In genomic region chr17:6712854-6713129, GRCh38 we compare ENCODE assay signal across 12 cellular contexts. TPM values are rescaled to one million over a fixed set of nuclear protein-coding genes. Genes with fewer than 3 reads are reported as not detected.
DNase-seq lines count a peak whose midpoint lies in the region; ATAC-seq and TF ChIP-seq lines count a peak whose summit lies in the region.
"Had no signal": no experiment of that assay in that cellular context is flagged by ENCODE, and none has a peak within 500 bp of the region (broad histone marks: within the 10 kb centered on the region; RNA-seq: fewer than 3 reads in every experiment).

No MANE protein-coding gene starts in this region.

- H2AFZ ChIP-seq in trophoblast cell (ENCODE audit: insufficient read depth, low read length, poor library complexity): no peak overlapping the region
- H2AFZ ChIP-seq in mesenchymal stem cell (ENCODE audit: low read depth, low read length): no peak overlapping the region

- H3K36me3 ChIP-seq in H7 (replicated peaks; ENCODE audit: control insufficient read depth, insufficient read depth, low read length) (no peaks in the 10 kb centered on the region), trophoblast cell (ENCODE audit: control insufficient read depth in 1 of 2, insufficient read depth in 2 of 2, low read length in 2 of 2) (no peaks in the 10 kb centered on the region), mesenchymal stem cell (ENCODE audit: control insufficient read depth in 1 of 2, insufficient read depth in 2 of 2, low read depth in 1 of 2, low read length in 2 of 2) (no peaks in the 10 kb centered on the region)

- no peak overlapping the region for H2BK15ac ChIP-seq in mesenchymal stem cell (ENCODE audit: low read depth, poor library complexity, severe bottlenecking)

- H3K9me3 Mint-ChIP-seq in WTC11 (peaks cover 26% of the 10 kb centered on the region), glutamatergic neuron (ENCODE audit: unreplicated experiment) (peaks cover 8% of the 10 kb centered on the region)

- H3K27me3 Mint-ChIP-seq in WTC11 (ENCODE audit: low read depth): peaks cover 59% of the 10 kb centered on the region
- peaks cover 22% of the 10 kb centered on the region for H3K27me3 Mint-ChIP-seq in glutamatergic neuron (ENCODE audit: unreplicated experiment)

- H3K4me3 ChIP-seq in H7 (ENCODE audit: insufficient read depth, low read depth, low read length) (peak overlapping the region; percentile 64), trophoblast cell (ENCODE audit: low read depth, low read length) (peak overlapping the region; percentile 11), mesenchymal stem cell (ENCODE audit: insufficient read depth in 1 of 2, low read depth in 1 of 2, low read length in 2 of 2) (no peak overlapping the region)

- TF ChIP-seq CTCF in WTC11 (IDR thresholded peaks at IDR 0.05) (no peak), glutamatergic neuron (IDR thresholded peaks at IDR 0.05; ENCODE audit: partially characterized antibody, unreplicated experiment) (no peak)

- H4K8ac ChIP-seq in trophoblast cell (ENCODE audit: low read depth, low read length) (no peak overlapping the region), mesenchymal stem cell (ENCODE audit: low read length) (no peak overlapping the region)

- H2BK5ac ChIP-seq in trophoblast cell (ENCODE audit: low read depth, low read length, poor library complexity) (no peak overlapping the region), mesenchymal stem cell (ENCODE audit: low read depth, low read length, poor library complexity, severe bottlenecking) (no peak overlapping the region)

- H3K9me3 ChIP-seq in trophoblast cell (ENCODE audit: insufficient read depth, low read depth, low read length) (peaks cover 4% of the 10 kb centered on the region), mesenchymal stem cell (ENCODE audit: control insufficient read depth, low read length) (peaks cover 12% of the 10 kb centered on the region)

- no peak overlapping the region for H4K12ac ChIP-seq in trophoblast cell (ENCODE audit: low read depth, low read length)

- H2AK5ac ChIP-seq in trophoblast cell (ENCODE audit: low read length) (no peak overlapping the region), mesenchymal stem cell (ENCODE audit: low read length, severe bottlenecking) (no peak overlapping the region)

- peak overlapping the region; percentile 71 for H3K4me2 ChIP-seq in trophoblast cell (ENCODE audit: low read length)
- no peak overlapping the region for H3K4me2 ChIP-seq in mesenchymal stem cell (ENCODE audit: low read length, poor library complexity, severe bottlenecking)

- peaks cover 21% of the 10 kb centered on the region for H3K4me1 Mint-ChIP-seq in WTC11
- no peaks in the 10 kb centered on the region for H3K4me1 Mint-ChIP-seq in glutamatergic neuron (ENCODE audit: low read depth, unreplicated experiment)

- H3K27me3 ChIP-seq in H7 (ENCODE audit: control insufficient read depth, insufficient read depth, low read length): peaks cover 22% of the 10 kb centered on the region
- peaks cover 18% of the 10 kb centered on the region for H3K27me3 ChIP-seq in trophoblast cell (ENCODE audit: insufficient read depth, low read length)
- peaks cover 46 to 63% of the 10 kb centered on the region in 2 experiments for H3K27me3 ChIP-seq in mesenchymal stem cell (ENCODE audit: control insufficient read depth in 1 of 2, insufficient read depth in 1 of 2, low read length in 2 of 2)

- H3K36me3 Mint-ChIP-seq in WTC11: peaks cover 9% of the 10 kb centered on the region
- H3K36me3 Mint-ChIP-seq in glutamatergic neuron (ENCODE audit: unreplicated experiment): peaks cover 5% of the 10 kb centered on the region

- H3K23ac ChIP-seq in trophoblast cell (ENCODE audit: low read length): no peak overlapping the region
- H3K23ac ChIP-seq in mesenchymal stem cell (ENCODE audit: low read length in 2 of 2): no peak overlapping the region

- no CpG with 5 or more reads among the region's 14 CpGs for WGBS in trophoblast cell (ENCODE audit: extremely low coverage, insufficient coverage, insufficient read length)
- 26% methylated on average over 13 of the region's 14 CpGs for WGBS in mesenchymal stem cell

- H3K14ac ChIP-seq in trophoblast cell (ENCODE audit: low read length) (no peak overlapping the region), mesenchymal stem cell (ENCODE audit: low read length in 2 of 2) (no peak overlapping the region)

- H3K27ac Mint-ChIP-seq in WTC11: no peak overlapping the region
- no peak overlapping the region for H3K27ac Mint-ChIP-seq in glutamatergic neuron (ENCODE audit: unreplicated experiment)

- H3K4me1 ChIP-seq in trophoblast cell (ENCODE audit: control insufficient read depth in 1 of 2, insufficient read depth in 2 of 2, low read length in 2 of 2): peaks cover 14 to 17% of the 10 kb centered on the region in 2 experiments
- peaks cover 9% of the 10 kb centered on the region for H3K4me1 ChIP-seq in mesenchymal stem cell (ENCODE audit: control insufficient read depth, insufficient read depth, low read depth, low read length)

- DNase-seq in H7 (peak; percentile 73), WTC11 (ENCODE audit: low spot score) (no peak), glutamatergic neuron (no peak), trophoblast cell (no peak), mesenchymal stem cell (no peak), AG20443 (ENCODE audit: low spot score) (no peak)
- DNase-seq: activated CD4-positive, CD25-positive, alpha-beta regulatory T cell treated with anti-CD3 and anti-CD28 coated beads, Interleukin-2, amount 50 U/mL, for 72 hours; Karpas-422; stimulated activated naive CD4-positive, alpha-beta T cell had no signal

- POLR2A ChIA-PET in WTC11 (lab: Charles Lee): no interaction called here

- H3K27ac ChIP-seq in trophoblast cell (ENCODE audit: low read depth, low read length) (no peak overlapping the region), mesenchymal stem cell (ENCODE audit: low read length, poor library complexity, severe bottlenecking) (no peak overlapping the region)

- CTCF ChIA-PET in WTC11 (lab: Charles Lee): interaction anchor here (0.6 to 4.9 kb wide), 35 partner anchors 8 to 1274 kb away, joined by 3 to 104 read pairs (median 4); partner anchors contain the start of genes ALOX12, C1QBP, TEKT1 and XAF1

- peak; percentile 3; the same call in 1 of the 2 replicates for ATAC-seq in WTC11
- ATAC-seq in HG02642 (IDR thresholded peaks at IDR 0.05; ENCODE audit: poor library complexity, unreplicated experiment): no peak
- ATAC-seq in GM21529 (IDR thresholded peaks at IDR 0.05; ENCODE audit: unreplicated experiment): no peak

- no peak overlapping the region for H2BK120ac ChIP-seq in trophoblast cell (ENCODE audit: insufficient read depth, low read length, poor library complexity)
- H2BK120ac ChIP-seq in mesenchymal stem cell (ENCODE audit: low read depth, low read length): no peak overlapping the region

- H3K4me3 Mint-ChIP-seq in WTC11 (peak overlapping the region; percentile 92), glutamatergic neuron (ENCODE audit: unreplicated experiment) (peak overlapping the region; percentile 88)

- H3K18ac ChIP-seq in trophoblast cell (ENCODE audit: low read length) (no peak overlapping the region), mesenchymal stem cell (ENCODE audit: low read depth in 1 of 2, low read length in 2 of 2) (no peak overlapping the region)

- H2BK12ac ChIP-seq in trophoblast cell (ENCODE audit: low read length) (no peak overlapping the region), mesenchymal stem cell (ENCODE audit: low read length in 2 of 2) (no peak overlapping the region)

- no peaks in the 10 kb centered on the region for H3K79me1 ChIP-seq in trophoblast cell (ENCODE audit: low read length)
- no peaks in the 10 kb centered on the region for H3K79me1 ChIP-seq in mesenchymal stem cell (replicated peaks; ENCODE audit: low read length, poor library complexity, severe bottlenecking)

- no peak overlapping the region for H3K4ac ChIP-seq in trophoblast cell (ENCODE audit: low read depth, low read length)
- no peak overlapping the region for H3K4ac ChIP-seq in mesenchymal stem cell (ENCODE audit: low read depth in 1 of 2, low read length in 2 of 2)

- H3K9ac ChIP-seq in trophoblast cell (ENCODE audit: low read length): no peak overlapping the region
- no peak overlapping the region for H3K9ac ChIP-seq in mesenchymal stem cell (ENCODE audit: low read length)

- no peaks in the 10 kb centered on the region for H3K79me2 ChIP-seq in trophoblast cell (ENCODE audit: control insufficient read depth, insufficient read depth, low read length, poor library complexity)

- no peak overlapping the region for H4K91ac ChIP-seq in trophoblast cell (ENCODE audit: low read depth, low read length)
- no peak overlapping the region for H4K91ac ChIP-seq in mesenchymal stem cell (ENCODE audit: low read length)

TF ChIP-seq in WTC11, 78 proteins besides CTCF, POLR2A, EP300 and RAD21 (continues in another document):
- TF ChIP-seq TP53 (CRISPR knock-in tag; IDR thresholded peaks at IDR 0.05): no peak
- no peak for TF ChIP-seq ZNF317 (CRISPR knock-in tag; IDR thresholded peaks at IDR 0.05; ENCODE audit: borderline replicate concordance, low read depth)

RNA-seq across cellular contexts. Expression of gene SLC13A5, which starts 0.4 kb away (rescaled TPM):
- 0.10 and 0.11 TPM in 2 replicates for total RNA-seq in H7 (2014; rRNA removed; shearing (Covaris generic))
- total RNA-seq in WTC11 (2021) (1.6 to 2.3 TPM (median 1.8 TPM) in 3 replicates), glutamatergic neuron (ENCODE audit: unreplicated experiment) (not detected)
- 3.4 TPM in 2 replicates for polyA plus RNA-seq in trophoblast cell (2013)
- polyA plus RNA-seq in mesenchymal stem cell (2013, experiment 1 of 2): not detected
- polyA plus RNA-seq in mesenchymal stem cell (2013, experiment 2 of 2): not detected
- total RNA-seq: RPMI7951 had no signal

RNA-seq across cellular contexts. Expression of gene XAF1, which starts 43.1 kb away (rescaled TPM):
- total RNA-seq in H7 (2014; rRNA removed; shearing (Covaris generic)): not detected in 2 replicates
- total RNA-seq in WTC11 (2021): 0.16 to 0.37 TPM (median 0.20 TPM) in 3 replicates
- not detected for total RNA-seq in glutamatergic neuron (ENCODE audit: unreplicated experiment)
- polyA plus RNA-seq in trophoblast cell (2013): 0.35 and 0.53 TPM in 2 replicates
- polyA plus RNA-seq in mesenchymal stem cell (2013, experiment 1 of 2): 10.4 TPM
- 10.4 TPM for polyA plus RNA-seq in mesenchymal stem cell (2013, experiment 2 of 2)

Comparison
In these comparisons a context has a peak if more than half of its experiments do, and no peak if none do; other contexts are left out.
1. H3K4me3 ChIP-seq: peak in H7 (single experiment) and trophoblast cell (single experiment); none in mesenchymal stem cell (0 of 2).